In genomic region chr3:61847784-61848462, GRCh38 we compare ENCODE assay signal across 11 cellular contexts.
DNase-seq lines count a peak whose midpoint lies in the region; ATAC-seq and TF ChIP-seq lines count a peak whose summit lies in the region.
"Had no signal": no experiment of that assay in that cellular context is flagged by ENCODE, and none has a peak within 500 bp of the region (broad histone marks: within the 10 kb centered on the region; RNA-seq: fewer than 3 reads in every experiment).

No MANE protein-coding gene starts in this region.

- no peaks in the 10 kb centered on the region for H3K27me3 ChIP-seq in H7 (ENCODE audit: control insufficient read depth, insufficient read depth, low read length)
- H3K27me3 ChIP-seq in gastrocnemius medialis: no peaks in the 10 kb centered on the region
- H3K27me3 ChIP-seq: SJSA1 had no signal

- H3K36me3 ChIP-seq in H7 (replicated peaks; ENCODE audit: control insufficient read depth, insufficient read depth, low read length): no peaks in the 10 kb centered on the region
- H3K36me3 ChIP-seq in gastrocnemius medialis: no peaks in the 10 kb centered on the region
- H3K36me3 ChIP-seq: SJSA1 had no signal

- no peaks in the 10 kb centered on the region for H3K9me3 ChIP-seq in gastrocnemius medialis
- H3K9me3 ChIP-seq: SJSA1 had no signal

- DNase-seq in H7 (peak; percentile 10), chondrocyte (ENCODE audit: low spot score) (no peak), iPS-NIHi7 (ENCODE audit: extremely low spot score) (peak; percentile 51), gastrocnemius medialis (peak in 1 of 2 donors; percentile 46), NCI-H774 (lab: John Stamatoyannopoulos, UW) (no peak), NCI-H1436 treated with DMSO at 0.1 percent for 48 hours (lab: John Stamatoyannopoulos, UW) (no peak)
- DNase-seq in stimulated activated naive CD8-positive, alpha-beta T cell treated with anti-CD3 and anti-CD28 coated beads, Interleukin-15, amount 100 ng/mL, for 72 hours: no peak
- no peak for DNase-seq in stimulated activated CD4-positive, alpha-beta T cell treated with anti-CD3 and anti-CD28 coated beads, Interleukin-4, amount 100 ng/mL, for 1 hour
- DNase-seq: activated CD8-positive, alpha-beta memory T cell treated with anti-CD3 and anti-CD28 coated beads, Interleukin-2, amount 50 U/mL, for 4 hours; NCI-H1105 had no signal

- H3K27ac Mint-ChIP-seq in chondrocyte (ENCODE audit: unreplicated experiment): peak overlapping the region; percentile 78
- no peak overlapping the region for H3K27ac Mint-ChIP-seq in stimulated activated naive CD8-positive, alpha-beta T cell treated with anti-CD3 and anti-CD28 coated beads, Interleukin-15, amount 100 ng/mL, for 72 hours

- in situ Hi-C loops in gastrocnemius medialis (cut with MboI; ENCODE audit: low sequenced_read_pairs in 4 of 4): loop anchor here in 2 of 4 donors (25.0 kb wide), 1 partner anchor 286 kb away; the partner anchor contains the start of gene PTPRG (in 2 of the 2)

- no peak overlapping the region for H3K4me3 Mint-ChIP-seq in chondrocyte (ENCODE audit: unreplicated experiment)
- H3K4me3 Mint-ChIP-seq in stimulated activated naive CD8-positive, alpha-beta T cell treated with anti-CD3 and anti-CD28 coated beads, Interleukin-15, amount 100 ng/mL, for 72 hours: no peak overlapping the region

- no peaks in the 10 kb centered on the region for H3K9me3 Mint-ChIP-seq in chondrocyte (ENCODE audit: low read depth)
- H3K9me3 Mint-ChIP-seq in stimulated activated naive CD8-positive, alpha-beta T cell treated with anti-CD3 and anti-CD28 coated beads, Interleukin-15, amount 100 ng/mL, for 72 hours: no peaks in the 10 kb centered on the region

- H3K27ac ChIP-seq in gastrocnemius medialis: peak overlapping the region; percentile 56 to 82 (median 75)
- H3K27ac ChIP-seq: SJSA1 had no signal

- H3K36me3 Mint-ChIP-seq in chondrocyte (ENCODE audit: low read depth): no peaks in the 10 kb centered on the region

- H3K4me3 ChIP-seq in H7 (ENCODE audit: insufficient read depth, low read depth, low read length) (no peak overlapping the region), gastrocnemius medialis (peak overlapping the region in 1 of 4 donors; percentile 15)
- H3K4me3 ChIP-seq: SJSA1 had no signal

- ATAC-seq in gastrocnemius medialis: peak; percentile 67 to 73
- ATAC-seq in stimulated activated naive CD8-positive, alpha-beta T cell treated with anti-CD3 and anti-CD28 coated beads, Interleukin-15, amount 100 ng/mL, for 72 hours: no peak

- TF ChIP-seq CTCF in chondrocyte (IDR thresholded peaks at IDR 0.05) (no peak), gastrocnemius medialis (IDR thresholded peaks at IDR 0.05 in 4 of 5, conservative IDR thresholded peaks at IDR 0.05 in 1 of 5) (no peak)

- peaks cover 35 to 46% of the 10 kb centered on the region in 2 donors for H3K4me1 ChIP-seq in gastrocnemius medialis

- no peaks in the 10 kb centered on the region for H3K27me3 Mint-ChIP-seq in chondrocyte (ENCODE audit: low read depth)
- H3K27me3 Mint-ChIP-seq in stimulated activated naive CD8-positive, alpha-beta T cell treated with anti-CD3 and anti-CD28 coated beads, Interleukin-15, amount 100 ng/mL, for 72 hours: peaks cover 18% of the 10 kb centered on the region

- peaks cover 48% of the 10 kb centered on the region for H3K4me1 Mint-ChIP-seq in chondrocyte (ENCODE audit: low read depth)
- H3K4me1 Mint-ChIP-seq in stimulated activated naive CD8-positive, alpha-beta T cell treated with anti-CD3 and anti-CD28 coated beads, Interleukin-15, amount 100 ng/mL, for 72 hours: no peaks in the 10 kb centered on the region

- intact Hi-C loops in gastrocnemius medialis (cut with DNase I; ENCODE audit: low total_unique reads): loop anchor here (10.0 kb wide), 1 partner anchor 163 kb away; no protein-coding TSS in a partner anchor

- no peak for TF ChIP-seq POLR2A in gastrocnemius medialis (IDR thresholded peaks at IDR 0.05)

Comparison
In these comparisons a context has a peak if more than half of its experiments do, and no peak if none do; other contexts are left out.
1. DNase-seq: peak in H7 (single experiment) and iPS-NIHi7 (single experiment); none in chondrocyte (single experiment), NCI-H774 (single experiment), stimulated activated naive CD8-positive, alpha-beta T cell treated with anti-CD3 and anti-CD28 coated beads, Interleukin-15, amount 100 ng/mL, for 72 hours (0 of 2), stimulated activated CD4-positive, alpha-beta T cell treated with anti-CD3 and anti-CD28 coated beads, Interleukin-4, amount 100 ng/mL, for 1 hour (single experiment) and NCI-H1436 treated with DMSO at 0.1 percent for 48 hours (single experiment).